Comparison of ENCODE assay signal across 11 cellular contexts in the genomic region with DNA sequence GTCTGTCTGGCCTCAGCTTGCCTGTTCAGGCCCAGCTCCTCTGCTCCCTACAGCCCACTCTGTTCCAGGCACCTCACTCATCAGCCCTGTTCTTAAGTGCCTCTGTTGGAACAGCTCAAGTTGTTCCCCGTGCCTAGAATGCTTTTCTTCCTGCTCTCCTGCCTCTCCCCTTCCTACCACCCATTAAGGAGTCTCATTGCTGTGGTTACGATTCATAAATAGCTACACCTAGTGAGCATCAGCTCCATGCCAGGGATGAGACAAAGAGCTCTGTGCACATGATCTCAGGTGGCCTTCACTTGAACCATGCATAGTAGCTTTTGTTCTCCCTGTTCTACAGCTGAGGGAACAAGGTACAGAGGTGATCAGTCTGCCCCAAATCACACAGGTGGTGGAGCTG. TPM values are rescaled to one million over a fixed set of nuclear protein-coding genes. Genes with fewer than 3 reads are reported as not detected.
DNase-seq lines count a peak whose midpoint lies in the region; ATAC-seq lines count a peak whose summit lies in the region.
"Had no signal": no experiment of that assay in that cellular context is flagged by ENCODE, and none has a peak within 500 bp of the region (broad histone marks: within the 10 kb centered on the region; RNA-seq: fewer than 3 reads in every experiment).

No MANE protein-coding gene starts in this region.

- no peaks in the 10 kb centered on the region for H3K27me3 ChIP-seq in HAP-1 (ENCODE audit: low read depth)

- no peak overlapping the region for H3K4me3 ChIP-seq in HAP-1
- H3K4me3 ChIP-seq: BLaER1 treated with 17β-estradiol and CSF1 and Interleukin-3, amounts not matched to agents 10 nM and 100 nM had no signal

- H3K27ac Mint-ChIP-seq in stimulated activated memory B cell treated with anti-CD40 and anti-IgM and Interleukin-4, amounts not matched to agents 10 μg/mL and 1 μg/mL and 100 μg/mL, for 72 hours: peak overlapping the region; percentile 6

- H3K9me3 ChIP-seq in HAP-1: no peaks in the 10 kb centered on the region
- H3K9me3 ChIP-seq: BLaER1 treated with 17β-estradiol and CSF1 and Interleukin-3, amounts not matched to agents 10 nM and 100 nM had no signal

- no peak for ATAC-seq in activated T-cell treated with anti-CD3 and anti-CD28 coated beads, Interleukin-2, amount 50 U/mL, for 4 hours
- peak; percentile 43 for ATAC-seq in esophagus mucosa
- ATAC-seq in stimulated activated memory B cell treated with anti-CD40 and anti-IgM and Interleukin-4, amounts not matched to agents 10 μg/mL and 1 μg/mL and 100 μg/mL, for 72 hours: no peak
- ATAC-seq in HG03521 (IDR thresholded peaks at IDR 0.05; ENCODE audit: unreplicated experiment): no peak

- H3K9me3 Mint-ChIP-seq in activated T-cell treated with anti-CD3 and anti-CD28 coated beads, Interleukin-2, amount 50 U/mL, for 4 hours: no peaks in the 10 kb centered on the region
- H3K9me3 Mint-ChIP-seq in stimulated activated memory B cell treated with anti-CD40 and anti-IgM and Interleukin-4, amounts not matched to agents 10 μg/mL and 1 μg/mL and 100 μg/mL, for 72 hours: no peaks in the 10 kb centered on the region

- no peaks in the 10 kb centered on the region for H3K36me3 ChIP-seq in HAP-1 (replicated peaks)
- H3K36me3 ChIP-seq: BLaER1 treated with 17β-estradiol and CSF1 and Interleukin-3, amounts not matched to agents 10 nM and 100 nM had no signal

- no peak for DNase-seq in activated T-cell treated with anti-CD3 and anti-CD28 coated beads, Interleukin-2, amount 50 U/mL, for 4 hours
- DNase-seq in activated T-cell treated with anti-CD3 and anti-CD28 coated beads, Interleukin-2, amount 50 U/mL, for 48 hours: no peak
- DNase-seq in NCI-H526 treated with DMSO at 0.1 percent for 48 hours (lab: John Stamatoyannopoulos, UW) (peak; percentile 31), iPS-NIHi11 (ENCODE audit: low spot score) (no peak), HAP-1 (ENCODE audit: low spot score in 2 of 2) (no peak)
- DNase-seq: central memory CD4-positive, alpha-beta T cell had no signal

- peak overlapping the region; percentile 55 for H3K4me3 Mint-ChIP-seq in activated T-cell treated with anti-CD3 and anti-CD28 coated beads, Interleukin-2, amount 50 U/mL, for 4 hours
- peak overlapping the region; percentile 30 for H3K4me3 Mint-ChIP-seq in stimulated activated memory B cell treated with anti-CD40 and anti-IgM and Interleukin-4, amounts not matched to agents 10 μg/mL and 1 μg/mL and 100 μg/mL, for 72 hours

- peaks cover 8% of the 10 kb centered on the region for H3K27me3 Mint-ChIP-seq in activated T-cell treated with anti-CD3 and anti-CD28 coated beads, Interleukin-2, amount 50 U/mL, for 4 hours (ENCODE audit: low read depth)
- H3K27me3 Mint-ChIP-seq in stimulated activated memory B cell treated with anti-CD40 and anti-IgM and Interleukin-4, amounts not matched to agents 10 μg/mL and 1 μg/mL and 100 μg/mL, for 72 hours: peaks cover under 1% of the 10 kb centered on the region

- H3K4me1 ChIP-seq in HAP-1: no peaks in the 10 kb centered on the region

- H3K36me3 Mint-ChIP-seq in activated T-cell treated with anti-CD3 and anti-CD28 coated beads, Interleukin-2, amount 50 U/mL, for 4 hours (ENCODE audit: insufficient read depth): no peaks in the 10 kb centered on the region
- H3K36me3 Mint-ChIP-seq in stimulated activated memory B cell treated with anti-CD40 and anti-IgM and Interleukin-4, amounts not matched to agents 10 μg/mL and 1 μg/mL and 100 μg/mL, for 72 hours: no peaks in the 10 kb centered on the region

- in situ Hi-C loops in HAP-1 (cut with MboI; ENCODE audit: low sequenced_read_pairs): loop anchor here (10.0 kb wide), 1 partner anchor 65 kb away; no protein-coding TSS in a partner anchor

- H3K4me1 Mint-ChIP-seq in activated T-cell treated with anti-CD3 and anti-CD28 coated beads, Interleukin-2, amount 50 U/mL, for 4 hours (ENCODE audit: low read depth): peaks cover 13% of the 10 kb centered on the region
- peaks cover 6% of the 10 kb centered on the region for H3K4me1 Mint-ChIP-seq in stimulated activated memory B cell treated with anti-CD40 and anti-IgM and Interleukin-4, amounts not matched to agents 10 μg/mL and 1 μg/mL and 100 μg/mL, for 72 hours

RNA-seq across cellular contexts. Expression of gene PSD2, which starts 54.3 kb away (rescaled TPM):
- total RNA-seq in activated T-cell treated with anti-CD3 and anti-CD28 coated beads, Interleukin-2, amount 50 U/mL, for 4 hours: not detected
- not detected for total RNA-seq in esophagus mucosa
- total RNA-seq: T-helper 1 cell treated with Interleukin-12 subunit alpha and Interleukin-12 subunit beta and Interleukin-4 antibody, amounts not matched to agents 30 ng/mL and 1 ng/mL, for 36 hours had no signal
